ENCODE assay signal across 9 cellular contexts in the genomic region with DNA sequence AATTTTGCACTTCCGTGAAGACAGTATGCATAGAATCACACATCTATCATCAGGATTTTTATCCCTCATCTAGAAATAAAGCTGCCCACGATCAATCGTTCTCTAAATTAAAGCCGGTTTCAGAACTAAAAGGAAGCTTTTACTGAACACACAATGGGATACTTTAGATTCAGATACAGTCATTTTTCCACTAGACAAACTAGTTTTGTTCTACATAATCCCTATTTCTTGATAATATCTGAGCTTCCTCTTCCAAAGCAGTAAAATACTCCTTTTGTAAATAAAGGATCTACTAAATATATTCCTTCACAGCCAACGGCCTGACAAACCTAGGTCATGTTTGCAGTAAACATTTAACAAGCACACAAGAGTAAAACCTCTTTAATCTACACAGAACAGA. TPM values are rescaled to one million over a fixed set of nuclear protein-coding genes. Genes with fewer than 3 reads are reported as not detected.
DNase-seq lines count a peak whose midpoint lies in the region; TF ChIP-seq lines count a peak whose summit lies in the region.
"Had no signal": no experiment of that assay in that cellular context is flagged by ENCODE, and none has a peak within 500 bp of the region (broad histone marks: within the 10 kb centered on the region; RNA-seq: fewer than 3 reads in every experiment).

No MANE protein-coding gene starts in this region.

- H3K27ac ChIP-seq in 22Rv1 (peak overlapping the region; percentile 97), mucosa of rectum (ENCODE audit: low read depth in 2 of 2, low read length in 2 of 2) (peak overlapping the region; percentile 78 to 85)

- H3K9ac ChIP-seq in mucosa of rectum (ENCODE audit: low read depth in 1 of 2, low read length in 2 of 2) = peak overlapping the region; percentile 10 to 47

- peak overlapping the region in 3 of 5 experiments; percentile 22 to 100 (median 43) for H3K27ac Mint-ChIP-seq in brain

- H3K4me3 Mint-ChIP-seq in brain = peak overlapping the region; percentile 85 to 100 (median 99)

- peaks cover 71% of the 10 kb centered on the region for H3K4me1 Mint-ChIP-seq in brain

- H3K4me3 ChIP-seq in HFF-Myc (replicated peaks; ENCODE audit: low read depth, low read length) (peak overlapping the region; percentile 78), mucosa of rectum (ENCODE audit: low read length in 2 of 2) (peak overlapping the region; percentile 50 to 58)
- H3K4me3 ChIP-seq: skin epidermis had no signal

- H3K9me3 Mint-ChIP-seq in brain = peaks cover 0 to 2% (median 0%) of the 10 kb centered on the region in 5 experiments

- peaks cover 30 to 40% of the 10 kb centered on the region in 2 donors for H3K4me1 ChIP-seq in mucosa of rectum (ENCODE audit: control insufficient read depth in 2 of 2, insufficient read depth in 2 of 2, low read length in 2 of 2)

- DNase-seq in HFF-Myc (ENCODE audit: extremely low read depth, low read depth) (no peak), NK-92 (lab: John Stamatoyannopoulos, UW; ENCODE audit: unreplicated experiment) (no peak), COLO668 (lab: John Stamatoyannopoulos, UW; ENCODE audit: unreplicated experiment) (no peak), Ammon's horn (ENCODE audit: low spot score) (no peak), G401 (ENCODE audit: low spot score) (no peak)

- no peaks in the 10 kb centered on the region for H3K27me3 ChIP-seq in mucosa of rectum (ENCODE audit: control insufficient read depth in 2 of 2, insufficient read depth in 2 of 2, low read length in 2 of 2)

- peaks cover 15 to 19% of the 10 kb centered on the region in 2 donors for H3K36me3 ChIP-seq in mucosa of rectum (ENCODE audit: control insufficient read depth in 2 of 2, insufficient read depth in 2 of 2, low read length in 2 of 2)

- in situ Hi-C loops in G401 (cut with HindIII; ENCODE audit: low sequenced_read_pairs) = no loop called here

- peaks cover 13% of the 10 kb centered on the region for H3K27me3 Mint-ChIP-seq in brain

- peaks cover 47% of the 10 kb centered on the region for H3K36me3 Mint-ChIP-seq in brain

- no peaks in the 10 kb centered on the region for H3K9me3 ChIP-seq in mucosa of rectum (ENCODE audit: control insufficient read depth in 2 of 2, low read length in 2 of 2)

- TF ChIP-seq CTCF in 22Rv1 (IDR thresholded peaks at IDR 0.05) (no peak), HFF-Myc (IDR thresholded peaks at IDR 0.05; ENCODE audit: low read depth, low read length, missing control alignments) (no peak), brain (conservative IDR thresholded peaks at IDR 0.05) (no peak)

RNA-seq across cellular contexts. Expression of gene GANC, which starts 2.0 kb away (rescaled TPM):
- 12.1 TPM for polyA plus RNA-seq in brain (ENCODE audit: insufficient read depth, low read depth, low replicate concordance)
- 4.0 and 6.0 TPM in 2 replicates for total RNA-seq in G401 (2014; rRNA removed; shearing (Covaris generic))

RNA-seq across cellular contexts. Expression of gene TMEM87A, which starts 2.2 kb away (rescaled TPM):
- 32.2 TPM for polyA plus RNA-seq in brain (ENCODE audit: insufficient read depth, low read depth, low replicate concordance)
- total RNA-seq in G401 (2014; rRNA removed; shearing (Covaris generic)) = 26.0 and 55.0 TPM in 2 replicates
